18 cellular contexts compared by ENCODE assay signal in genomic region chr2:163554864-163555263, GRCh38.
"Had no signal": no experiment of that assay in that cellular context is flagged by ENCODE, and none has a peak within 500 bp of the region (broad histone marks: within the 10 kb centered on the region; RNA-seq: fewer than 3 reads in every experiment).

No MANE protein-coding gene starts in this region.

- H3K4me3 ChIP-seq: gastroesophageal sphincter, smooth muscle cell, upper lobe of left lung had no signal

- H3K4me1 Mint-ChIP-seq: activated B cell treated with CpG ODN at 0.5 μM for 24 hours; activated CD4-positive, alpha-beta T cell treated with anti-CD3 and anti-CD28 coated beads, Interleukin-2, amount 10 ng/mL, durations not matched to agents 24 days and 14 days; naive thymus-derived CD8-positive, alpha-beta T cell; T-helper 17 cell had no signal

- H3K27me3 Mint-ChIP-seq: activated B cell treated with CpG ODN at 0.5 μM for 24 hours; activated CD4-positive, alpha-beta T cell treated with anti-CD3 and anti-CD28 coated beads, Interleukin-2, amount 10 ng/mL, durations not matched to agents 24 days and 14 days; activated naive CD8-positive, alpha-beta T cell; dendritic cell treated with granulocyte-macrophage colony-stimulating factor and Interleukin-4, amounts not matched to agents 40 ng/mL and 50 ng/mL, for 4 days; effector memory CD8-positive, alpha-beta T cell; naive thymus-derived CD8-positive, alpha-beta T cell; stimulated activated naive CD8-positive, alpha-beta T cell treated with anti-CD3 and anti-CD28 coated beads, Interleukin-15, Interleukin-2, amounts not matched to agents 100 ng/mL and 50 ng/mL, for 24 hours; T-helper 17 cell had no signal

- DNase-seq: activated B cell treated with CpG ODN at 0.5 μM for 24 hours; activated CD4-positive, alpha-beta T cell treated with anti-CD3 and anti-CD28 coated beads, Interleukin-2, amount 10 ng/mL, durations not matched to agents 24 days and 14 days; activated CD8-positive, alpha-beta memory T cell treated with anti-CD3 and anti-CD28 coated beads, Interleukin-2, amount 50 U/mL, for 48 hours; activated gamma-delta T cell treated with Interleukin-2 at 50 U/mL for 16 hours; amygdala; cerebellar nuclear complex; effector memory CD8-positive, alpha-beta T cell; naive thymus-derived CD8-positive, alpha-beta T cell; nucleus accumbens; right cardiac atrium; T-helper 17 cell; upper lobe of left lung had no signal

- H3K4me3 Mint-ChIP-seq: activated B cell treated with CpG ODN at 0.5 μM for 24 hours; activated CD4-positive, alpha-beta T cell treated with anti-CD3 and anti-CD28 coated beads, Interleukin-2, amount 10 ng/mL, durations not matched to agents 24 days and 14 days; activated naive CD8-positive, alpha-beta T cell; dendritic cell treated with granulocyte-macrophage colony-stimulating factor and Interleukin-4, amounts not matched to agents 40 ng/mL and 50 ng/mL, for 4 days; effector memory CD8-positive, alpha-beta T cell; naive thymus-derived CD8-positive, alpha-beta T cell; stimulated activated naive CD8-positive, alpha-beta T cell treated with anti-CD3 and anti-CD28 coated beads, Interleukin-15, Interleukin-2, amounts not matched to agents 100 ng/mL and 50 ng/mL, for 24 hours; T-helper 17 cell had no signal

- H3K27ac Mint-ChIP-seq: activated B cell treated with CpG ODN at 0.5 μM for 24 hours; activated CD4-positive, alpha-beta T cell treated with anti-CD3 and anti-CD28 coated beads, Interleukin-2, amount 10 ng/mL, durations not matched to agents 24 days and 14 days; activated naive CD8-positive, alpha-beta T cell; dendritic cell treated with granulocyte-macrophage colony-stimulating factor and Interleukin-4, amounts not matched to agents 40 ng/mL and 50 ng/mL, for 4 days; effector memory CD8-positive, alpha-beta T cell; naive thymus-derived CD8-positive, alpha-beta T cell; stimulated activated naive CD8-positive, alpha-beta T cell treated with anti-CD3 and anti-CD28 coated beads, Interleukin-15, Interleukin-2, amounts not matched to agents 100 ng/mL and 50 ng/mL, for 24 hours; T-helper 17 cell had no signal

- H3K9me3 Mint-ChIP-seq: activated B cell treated with CpG ODN at 0.5 μM for 24 hours; activated CD4-positive, alpha-beta T cell treated with anti-CD3 and anti-CD28 coated beads, Interleukin-2, amount 10 ng/mL, durations not matched to agents 24 days and 14 days; dendritic cell treated with granulocyte-macrophage colony-stimulating factor and Interleukin-4, amounts not matched to agents 40 ng/mL and 50 ng/mL, for 4 days; stimulated activated naive CD8-positive, alpha-beta T cell treated with anti-CD3 and anti-CD28 coated beads, Interleukin-15, Interleukin-2, amounts not matched to agents 100 ng/mL and 50 ng/mL, for 24 hours had no signal

- H3K36me3 Mint-ChIP-seq: activated naive CD8-positive, alpha-beta T cell; naive thymus-derived CD8-positive, alpha-beta T cell had no signal

- ATAC-seq: effector memory CD8-positive, alpha-beta T cell; gastroesophageal sphincter; left lobe of liver; naive thymus-derived CD8-positive, alpha-beta T cell; right cardiac atrium; T-helper 17 cell had no signal
